ENCODE assay signal across 25 cellular contexts in genomic region chr12:58044966-58045365, GRCh38.
"Had no signal": no experiment of that assay in that cellular context is flagged by ENCODE, and none has a peak within 500 bp of the region (broad histone marks: within the 10 kb centered on the region; RNA-seq: fewer than 3 reads in every experiment).

No MANE protein-coding gene starts in this region.

- H3K27ac ChIP-seq: colonic mucosa, coronary artery, dorsolateral prefrontal cortex, epithelial cell of prostate, esophagus muscularis mucosa, esophagus squamous epithelium, foreskin keratinocyte, gastrocnemius medialis, gastroesophageal sphincter, heart left ventricle, heart right ventricle had no signal

- H3K4me1 Mint-ChIP-seq: endodermal cell had no signal

- H3K36me3 ChIP-seq: colonic mucosa, esophagus muscularis mucosa, esophagus squamous epithelium, gastrocnemius medialis, gastroesophageal sphincter, heart left ventricle, heart right ventricle had no signal

- ATAC-seq: effector memory CD8-positive, alpha-beta T cell; esophagus mucosa; foreskin keratinocyte; gastrocnemius medialis; gastroesophageal sphincter; heart left ventricle; heart right ventricle had no signal

- H3K27me3 ChIP-seq: colonic mucosa, esophagus muscularis mucosa, esophagus squamous epithelium, foreskin keratinocyte, gastrocnemius medialis, gastroesophageal sphincter, heart left ventricle, heart right ventricle had no signal

- H3K27ac Mint-ChIP-seq: dendritic cell treated with granulocyte-macrophage colony-stimulating factor and Interleukin-4, amounts not matched to agents 40 ng/mL and 50 ng/mL, for 4 days; effector memory CD8-positive, alpha-beta T cell; endodermal cell had no signal

- H3K9me3 ChIP-seq: colonic mucosa had no signal

- H3K4me3 Mint-ChIP-seq: dendritic cell treated with granulocyte-macrophage colony-stimulating factor and Interleukin-4, amounts not matched to agents 40 ng/mL and 50 ng/mL, for 4 days; effector memory CD8-positive, alpha-beta T cell; endodermal cell had no signal

- H3K4me3 ChIP-seq: colonic mucosa, coronary artery, dorsolateral prefrontal cortex, esophagus muscularis mucosa, esophagus squamous epithelium, gastrocnemius medialis, gastroesophageal sphincter, heart left ventricle, heart right ventricle had no signal

- DNase-seq: colonic mucosa; cortex of kidney; dermis blood vessel endothelial cell; dorsolateral prefrontal cortex; effector CD4-positive, alpha-beta T cell; effector CD8-positive, alpha-beta T cell; effector memory CD4-positive, alpha-beta T cell; effector memory CD8-positive, alpha-beta T cell; endodermal cell; erythroblast; esophagus squamous epithelium; foreskin fibroblast; foreskin keratinocyte; foreskin melanocyte; gastrocnemius medialis; glutamatergic neuron; head of caudate nucleus; heart left ventricle; heart right ventricle had no signal

- H3K4me1 ChIP-seq: colonic mucosa, esophagus muscularis mucosa, foreskin keratinocyte, gastrocnemius medialis, gastroesophageal sphincter, heart left ventricle, heart right ventricle had no signal

- H3K27me3 Mint-ChIP-seq: dendritic cell treated with granulocyte-macrophage colony-stimulating factor and Interleukin-4, amounts not matched to agents 40 ng/mL and 50 ng/mL, for 4 days had no signal
